In the genomic region with DNA sequence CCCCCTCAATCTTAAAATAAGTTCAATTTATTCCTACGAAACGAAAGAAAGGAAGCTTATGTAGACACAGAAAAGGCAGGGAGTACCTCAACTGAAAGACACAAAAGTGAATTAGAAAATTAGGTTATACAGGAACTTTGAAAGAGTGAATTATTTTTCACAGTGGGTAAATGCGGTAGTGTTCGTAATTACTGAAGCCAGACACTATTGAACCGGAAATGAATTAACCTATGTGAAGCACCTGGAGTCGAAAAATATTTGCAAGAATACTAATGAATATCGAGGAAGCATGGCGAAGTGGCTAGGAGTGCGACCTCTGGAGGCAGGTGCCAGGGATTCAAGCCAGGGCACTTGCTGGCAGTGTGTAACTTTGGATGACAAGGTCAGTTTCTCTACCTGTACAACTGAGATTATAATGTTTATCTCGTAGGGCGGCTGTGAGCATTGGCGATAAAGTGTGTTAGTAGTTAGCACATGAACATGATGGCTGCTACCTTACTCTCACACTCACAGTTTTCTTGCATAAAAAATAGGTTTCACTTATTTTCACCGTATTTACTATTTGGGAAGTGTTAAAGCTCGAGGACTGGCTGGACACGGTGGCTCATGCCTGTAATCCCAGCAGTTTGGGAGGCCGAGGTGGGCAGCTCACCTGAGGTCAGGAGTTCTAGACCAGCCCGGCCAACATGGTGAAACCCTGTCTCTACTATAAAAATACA, we compare ENCODE assay signal across 8 cellular contexts. TPM values are rescaled to one million over a fixed set of nuclear protein-coding genes. Genes with fewer than 3 reads are reported as not detected.
DNase-seq lines count a peak whose midpoint lies in the region; ATAC-seq and TF ChIP-seq lines count a peak whose summit lies in the region.

No MANE protein-coding gene starts in this region.

- intact Hi-C loops in HCT116 (cut with micrococcal nuclease): loop anchor here (2.0 kb wide), 1 partner anchor 14 kb away; no protein-coding TSS in a partner anchor

- RAD21 ChIA-PET in HCT116 (lab: Charles Lee; ENCODE audit: low non-redundant PET in 1 of 2, low total read pairs in 2 of 2, uncharacterized antibody in 2 of 2, unreplicated experiment in 2 of 2): interaction anchor here in 1 of 2 experiments (1.2 kb wide), 1 partner anchor 268 kb away, joined by 3 read pairs; no protein-coding TSS in a partner anchor

- no peaks in the 10 kb centered on the region for H4K20me1 ChIP-seq in HCT116 (ENCODE audit: insufficient read depth)

- H3K36me3 ChIP-seq in HCT116 (ENCODE audit: control insufficient read depth in 1 of 2, insufficient read depth in 2 of 2, low read length in 2 of 2) (no peaks in the 10 kb centered on the region), MG63 (no peaks in the 10 kb centered on the region)

- BruUV-seq in HCT116 (replicated peaks; lab: Mats Ljungman, UMichigan): TSS peak; percentile 43

- TF ChIP-seq RAD21 in HCT116 (IDR thresholded peaks at IDR 0.05; ENCODE audit: low read depth): peak; percentile 48

- CTCF ChIA-PET in HCT116 (lab: Charles Lee): interaction anchor here (0.7 to 2.9 kb wide), 14 partner anchors 11 to 874 kb away, joined by 3 to 12 read pairs (median 4); a partner anchor contains a TSS

- DNase-seq in HCT116 (ENCODE audit: low read depth, low spot score) (peak; percentile 76), MG63 (peak; percentile 66), SW480 (ENCODE audit: low spot score) (peak; percentile 85), hepatic stellate cell (ENCODE audit: low spot score) (peak; percentile 38), putamen (ENCODE audit: low spot score) (peak; percentile 77), MV-4-11 (lab: John Stamatoyannopoulos, UW) (no peak)

- no peak for TF ChIP-seq POLR2A in HCT116 (IDR thresholded peaks at IDR 0.05; ENCODE audit: borderline replicate concordance, extremely low read depth, insufficient read depth, insufficient read length)

- H3K27ac ChIP-seq in HCT116 (ENCODE audit: low read depth, low read length): no peak overlapping the region; the same call in none of the 2 replicates
- H3K27ac ChIP-seq in angular gyrus (ENCODE audit: low read depth, low read length): peak overlapping the region; percentile 9

- no peak overlapping the region for H3K4me2 ChIP-seq in HCT116 (ENCODE audit: low read length)

- H3K79me2 ChIP-seq in HCT116 (ENCODE audit: insufficient read depth, low read length): 0 out of 2 replicates have a peak, but pooled peaks cover 5% of the 10 kb centered on the region

- POLR2A ChIA-PET in HCT116 (lab: Charles Lee): interaction anchor here (0.8 to 2.8 kb wide), 5 partner anchors 11 to 18 kb away, joined by 3 to 16 read pairs (median 3); a partner anchor contains a TSS

- peaks cover 2 to 6% of the 10 kb centered on the region in 2 experiments; a peak in 2 of 4 replicates for H3K4me1 ChIP-seq in HCT116 (ENCODE audit: control insufficient read depth in 1 of 2, insufficient read depth in 2 of 2, low read length in 2 of 2)

- peak overlapping the region in 1 of 2 experiments; percentile 79; a peak in 2 of 4 replicates for H3K4me3 ChIP-seq in HCT116 (replicated peaks in 1 of 2; ENCODE audit: low read depth in 1 of 2, low read length in 2 of 2)
- H3K4me3 ChIP-seq in MG63: peak overlapping the region; percentile 67

- peak overlapping the region; percentile 97 for H2AFZ ChIP-seq in HCT116 (ENCODE audit: low read depth, low read length, poor library complexity, severe bottlenecking)

- peak; percentile 87 for TF ChIP-seq CTCF in GM12872 (IDR thresholded peaks at IDR 0.05; ENCODE audit: insufficient read depth, low read depth, low read length)
- TF ChIP-seq CTCF in HCT116 (IDR thresholded peaks at IDR 0.05 in 2 of 3, conservative IDR thresholded peaks at IDR 0.05 in 1 of 3; ENCODE audit: borderline replicate concordance in 1 of 3, insufficient read depth in 1 of 3, low read depth in 2 of 3, low read length in 2 of 3): peak; percentile 54 to 89 (median 88); a peak in 5 of 6 replicates

- H3K27me3 ChIP-seq in HCT116 (ENCODE audit: insufficient read depth, low read length) (no peaks in the 10 kb centered on the region), MG63 (no peaks in the 10 kb centered on the region)

- no peaks in the 10 kb centered on the region for H3K9me3 ChIP-seq in HCT116 (ENCODE audit: control insufficient read depth in 1 of 2, insufficient read depth in 1 of 2, low read depth in 1 of 2, low read length in 2 of 2)
- H3K9me3 ChIP-seq in MG63: no peaks in the 10 kb centered on the region; the same call in 1 of the 2 replicates

- H3K9ac ChIP-seq in HCT116 (ENCODE audit: low read length): no peak overlapping the region; the same call in 1 of the 2 replicates

- no peaks in the 10 kb centered on the region; the same call in 1 of the 2 replicates for H3K9me2 ChIP-seq in HCT116 (ENCODE audit: insufficient read depth)

- ATAC-seq in HCT116: no peak; the same call in 1 of the 2 replicates

TF ChIP-seq in HCT116, 20 proteins besides CTCF, POLR2A, EP300 and RAD21:
- TF ChIP-seq SP1 (IDR thresholded peaks at IDR 0.05; ENCODE audit: low read depth) (0 out of 2 replicates have a peak, but pooled peaks have one; percentile 16), YY1 (IDR thresholded peaks at IDR 0.05; ENCODE audit: extremely low read depth, insufficient replicate concordance, low read depth, low read length) (peak; percentile 72), CBX3 (IDR thresholded peaks at IDR 0.05; ENCODE audit: low read depth) (peak; percentile 49; the same call in 1 of the 2 replicates), EZH2 (IDR thresholded peaks at IDR 0.05) (no peak), ZFX (IDR thresholded peaks at IDR 0.05) (no peak)
- TF ChIP-seq, protein P1, sequence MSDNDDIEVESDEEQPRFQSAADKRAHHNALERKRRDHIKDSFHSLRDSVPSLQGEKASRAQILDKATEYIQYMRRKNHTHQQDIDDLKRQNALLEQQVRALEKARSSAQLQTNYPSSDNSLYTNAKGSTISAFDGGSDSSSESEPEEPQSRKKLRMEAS (IDR thresholded peaks at IDR 0.05): peak; percentile 75
TF ChIP-seq in HCT116: peak in this region for 4.

RNA-seq across cellular contexts. Expression of a gene that starts 0.5 kb away (rescaled TPM):
- 18.1 TPM for total RNA-seq in HCT116 (2021; ENCODE audit: unreplicated experiment)
- polyA plus RNA-seq in HCT116 (2012): 6.6 and 8.7 TPM in 2 replicates
- total RNA-seq in MG63 (2014; rRNA removed; shearing (Covaris generic); ENCODE audit: low replicate concordance): 7.3 and 34.0 TPM in 2 replicates

RNA-seq across cellular contexts. Expression of a gene that starts 15.4 kb away (rescaled TPM):
- 1,660 TPM for total RNA-seq in HCT116 (2021; ENCODE audit: unreplicated experiment)
- polyA plus RNA-seq in HCT116 (2012): 6,608 and 8,847 TPM in 2 replicates
- 1,680 and 1,976 TPM in 2 replicates for total RNA-seq in MG63 (2014; rRNA removed; shearing (Covaris generic); ENCODE audit: low replicate concordance)

RNA-seq across cellular contexts. Expression of a gene that starts 41.3 kb away (rescaled TPM):
- 0.37 TPM for total RNA-seq in HCT116 (2021; ENCODE audit: unreplicated experiment)
- polyA plus RNA-seq in HCT116 (2012): not detected in 2 replicates
- not detected in 2 replicates for total RNA-seq in MG63 (2014; rRNA removed; shearing (Covaris generic); ENCODE audit: low replicate concordance)
